22 cellular contexts compared by ENCODE assay signal in genomic region chr2:120957905-120958304, GRCh38.
"Had no signal": no experiment of that assay in that cellular context is flagged by ENCODE, and none has a peak within 500 bp of the region (broad histone marks: within the 10 kb centered on the region; RNA-seq: fewer than 3 reads in every experiment).

No MANE protein-coding gene starts in this region.

- H3K36me3 Mint-ChIP-seq: activated naive CD4-positive, alpha-beta T cell treated with anti-CD3 and anti-CD28 coated beads, Interleukin-2, amount 10 ng/mL, durations not matched to agents 7 days and 5 days; naive thymus-derived CD4-positive, alpha-beta T cell had no signal

- FAIRE-seq: keratinocyte had no signal

- H3K9me3 ChIP-seq: esophagus squamous epithelium, tibial nerve, vagina had no signal

- H3K4me3 ChIP-seq: esophagus squamous epithelium, tibial nerve, vagina had no signal

- H3K4me1 ChIP-seq: vagina had no signal

- ATAC-seq: activated CD4-positive, alpha-beta T cell treated with anti-CD3 and anti-CD28 coated beads for 36 hours; naive thymus-derived CD4-positive, alpha-beta T cell; T-helper 17 cell had no signal

- H3K9me3 Mint-ChIP-seq: activated B cell treated with CpG ODN at 0.5 μM for 24 hours; activated naive CD4-positive, alpha-beta T cell treated with anti-CD3 and anti-CD28 coated beads, Interleukin-2, amount 10 ng/mL, durations not matched to agents 7 days and 5 days; central memory CD8-positive, alpha-beta T cell; endodermal cell; naive thymus-derived CD4-positive, alpha-beta T cell; neural crest cell had no signal

- H3K27ac ChIP-seq: brain microvascular endothelial cell, esophagus squamous epithelium, tibial nerve, vagina had no signal

- H3K4me1 Mint-ChIP-seq: activated B cell treated with CpG ODN at 0.5 μM for 24 hours; activated CD4-positive, alpha-beta T cell treated with anti-CD3 and anti-CD28 coated beads for 36 hours; activated naive CD4-positive, alpha-beta T cell treated with anti-CD3 and anti-CD28 coated beads, Interleukin-2, amount 10 ng/mL, durations not matched to agents 7 days and 5 days; central memory CD8-positive, alpha-beta T cell; endodermal cell had no signal

- H3K27me3 Mint-ChIP-seq: activated B cell treated with CpG ODN at 0.5 μM for 24 hours; activated CD4-positive, alpha-beta T cell treated with anti-CD3 and anti-CD28 coated beads for 36 hours; activated naive CD4-positive, alpha-beta T cell treated with anti-CD3 and anti-CD28 coated beads, Interleukin-2, amount 10 ng/mL, durations not matched to agents 7 days and 5 days had no signal

- H3K36me3 ChIP-seq: esophagus squamous epithelium, vagina had no signal

- H3K27me3 ChIP-seq: brain microvascular endothelial cell, tibial nerve, vagina had no signal

- H3K4me3 Mint-ChIP-seq: activated B cell treated with CpG ODN at 0.5 μM for 24 hours; activated CD4-positive, alpha-beta T cell treated with anti-CD3 and anti-CD28 coated beads for 36 hours; activated naive CD4-positive, alpha-beta T cell treated with anti-CD3 and anti-CD28 coated beads, Interleukin-2, amount 10 ng/mL, durations not matched to agents 7 days and 5 days; central memory CD8-positive, alpha-beta T cell; endodermal cell; naive thymus-derived CD4-positive, alpha-beta T cell; neural crest cell; T-helper 17 cell had no signal

- H3K27ac Mint-ChIP-seq: activated B cell treated with CpG ODN at 0.5 μM for 24 hours; activated CD4-positive, alpha-beta T cell treated with anti-CD3 and anti-CD28 coated beads for 36 hours; activated naive CD4-positive, alpha-beta T cell treated with anti-CD3 and anti-CD28 coated beads, Interleukin-2, amount 10 ng/mL, durations not matched to agents 7 days and 5 days; endodermal cell; T-helper 17 cell had no signal

- DNase-seq: activated B cell treated with CpG ODN at 0.5 μM for 24 hours; activated CD4-positive, alpha-beta T cell treated with anti-CD3 and anti-CD28 coated beads, Interleukin-2, amount 50 U/mL, for 4 hours; activated CD8-positive, alpha-beta memory T cell treated with anti-CD3 and anti-CD28 coated beads for 24 hours; activated CD8-positive, alpha-beta memory T cell treated with anti-CD3 and anti-CD28 coated beads, Interleukin-2, amount 50 U/mL, for 4 hours; activated effector memory CD4-positive, alpha-beta T cell treated with Interleukin-2 at 50 U/mL for 16 hours; activated naive CD4-positive, alpha-beta T cell treated with anti-CD3 and anti-CD28 coated beads, Interleukin-2, amount 10 ng/mL, durations not matched to agents 7 days and 5 days; activated T-cell treated with anti-CD3 and anti-CD28 coated beads, Interleukin-2, amount 50 U/mL, for 48 hours; anterior cingulate cortex; brain microvascular endothelial cell; cortex of kidney; esophagus squamous epithelium; naive thymus-derived CD4-positive, alpha-beta T cell; stimulated activated CD4-positive, alpha-beta T cell treated with anti-CD3 and anti-CD28 coated beads, Interleukin-4, amount 100 ng/mL, for 1 hour; stimulated activated naive CD4-positive, alpha-beta T cell treated with Interleukin-2 at 50 U/mL for 16 hours; T-helper 17 cell had no signal
